ENCODE assay signal across 15 cellular contexts in the genomic region with DNA sequence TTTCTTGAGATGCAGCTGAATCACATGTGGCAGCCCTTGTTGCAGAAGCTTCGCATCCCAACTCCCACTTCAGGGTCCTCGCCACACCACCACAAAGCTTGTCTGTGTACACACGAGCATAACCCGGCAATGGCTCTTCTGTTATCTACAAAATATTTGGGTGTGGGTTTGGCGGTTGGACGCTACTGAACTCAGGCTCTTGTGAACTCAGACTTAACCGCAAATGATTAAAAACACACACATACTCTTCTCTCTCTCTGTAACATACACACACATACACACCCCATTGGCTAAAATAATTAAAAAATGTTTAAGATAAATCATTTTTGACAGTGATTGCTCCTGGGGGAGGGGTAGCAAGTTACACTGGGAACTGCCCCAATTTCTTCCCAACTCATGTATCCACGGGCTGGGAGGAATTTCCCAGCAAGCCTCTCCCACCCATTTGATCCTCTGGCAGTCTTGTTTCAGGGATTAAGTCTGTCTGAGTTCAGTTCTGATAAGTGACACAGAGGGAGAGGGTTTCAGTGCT.
DNase-seq lines count a peak whose midpoint lies in the region; ATAC-seq and TF ChIP-seq lines count a peak whose summit lies in the region.
"Had no signal": no experiment of that assay in that cellular context is flagged by ENCODE, and none has a peak within 500 bp of the region (broad histone marks: within the 10 kb centered on the region; RNA-seq: fewer than 3 reads in every experiment).

No MANE protein-coding gene starts in this region.

- H3K9ac ChIP-seq in OCI-LY3 (ENCODE audit: low read length), result peak overlapping the region; percentile 44

- H3K4me3 Mint-ChIP-seq in mesothelial cell of epicardium, result peak overlapping the region; percentile 27
- H3K4me3 Mint-ChIP-seq: activated T-cell treated with anti-CD3 and anti-CD28 coated beads, Interleukin-2, amount 50 U/mL, for 4 hours; CD8-positive, alpha-beta memory T cell; immature natural killer cell; naive B cell had no signal

- no peak for TF ChIP-seq CTCF in OCI-LY3 (IDR thresholded peaks at IDR 0.05; ENCODE audit: low read depth, low read length)
- no peak for TF ChIP-seq CTCF in choroid plexus epithelial cell (conservative IDR thresholded peaks at IDR 0.05; ENCODE audit: low read depth, low read length)
- no peak for TF ChIP-seq CTCF in mesothelial cell of epicardium (IDR thresholded peaks at IDR 0.05; ENCODE audit: unreplicated experiment)

- H3K9me3 ChIP-seq in OCI-LY3 (ENCODE audit: insufficient read depth, low read length), result no peaks in the 10 kb centered on the region
- H3K9me3 ChIP-seq: testis had no signal

- peaks cover 45% of the 10 kb centered on the region for H3K4me1 Mint-ChIP-seq in mesothelial cell of epicardium
- H3K4me1 Mint-ChIP-seq: CD8-positive, alpha-beta memory T cell; immature natural killer cell had no signal

- peak overlapping the region; percentile 5; the same call in 1 of the 2 replicates for H3K27ac ChIP-seq in OCI-LY3 (ENCODE audit: low read length)
- H3K27ac ChIP-seq: epithelial cell of prostate, testis had no signal

- H3K79me2 ChIP-seq in OCI-LY3 (ENCODE audit: low read length), result no peaks in the 10 kb centered on the region

- H3K27me3 Mint-ChIP-seq in mesothelial cell of epicardium (ENCODE audit: low read depth), result no peaks in the 10 kb centered on the region

- peak overlapping the region; percentile 58 for H3K4me3 ChIP-seq in OCI-LY3 (ENCODE audit: low read length)
- no peak overlapping the region for H3K4me3 ChIP-seq in choroid plexus epithelial cell (ENCODE audit: low read depth, low read length)
- H3K4me3 ChIP-seq: testis had no signal

- H3K27ac Mint-ChIP-seq in mesothelial cell of epicardium, result peak overlapping the region; percentile 89
- H3K27ac Mint-ChIP-seq: immature natural killer cell, naive B cell had no signal

- peak; percentile 92 for DNase-seq in Daoy (ENCODE audit: low read depth)
- peak; percentile 47 for DNase-seq in choroid plexus epithelial cell (ENCODE audit: low read depth)
- DNase-seq in mesothelial cell of epicardium (ENCODE audit: low spot score in 2 of 2, unreplicated experiment in 2 of 2), result peak in 1 of 2 experiments; percentile 41
- no peak for DNase-seq in NCI-H187 (lab: John Stamatoyannopoulos, UW)
- DNase-seq in hypothalamus (lab: John Stamatoyannopoulos, UW), result no peak
- no peak for DNase-seq in activated naive CD4-positive, alpha-beta T cell treated with Interleukin-2 at 50 U/mL for 16 hours
- DNase-seq: activated T-cell treated with anti-CD3 and anti-CD28 coated beads, Interleukin-2, amount 50 U/mL, for 4 hours; CD8-positive, alpha-beta memory T cell; immature natural killer cell; naive B cell; NCI-H2171 treated with DMSO at 0.1 percent for 48 hours; testis had no signal

- no peaks in the 10 kb centered on the region for H4K20me1 ChIP-seq in OCI-LY3 (ENCODE audit: insufficient read depth, low read length)

- H3K36me3 ChIP-seq in OCI-LY3 (replicated peaks; ENCODE audit: low read depth, low read length), result no peaks in the 10 kb centered on the region

- H3K36me3 Mint-ChIP-seq in mesothelial cell of epicardium, result peaks cover 12% of the 10 kb centered on the region
- H3K36me3 Mint-ChIP-seq: immature natural killer cell, naive B cell had no signal

- peaks cover 35% of the 10 kb centered on the region for H3K4me1 ChIP-seq in OCI-LY3 (ENCODE audit: low read length)

- peaks cover 30% of the 10 kb centered on the region for H3K9me3 Mint-ChIP-seq in mesothelial cell of epicardium
- H3K9me3 Mint-ChIP-seq: activated T-cell treated with anti-CD3 and anti-CD28 coated beads, Interleukin-2, amount 50 U/mL, for 4 hours; CD8-positive, alpha-beta memory T cell had no signal

- H3K4me2 ChIP-seq in OCI-LY3 (ENCODE audit: low read length), result peak overlapping the region; percentile 63

- no peaks in the 10 kb centered on the region for H3K27me3 ChIP-seq in OCI-LY3 (ENCODE audit: low read depth, low read length)
- H3K27me3 ChIP-seq: testis had no signal

- no peak for ATAC-seq in HG03342 (IDR thresholded peaks at IDR 0.05; ENCODE audit: unreplicated experiment)
- ATAC-seq: activated T-cell treated with anti-CD3 and anti-CD28 coated beads, Interleukin-2, amount 50 U/mL, for 4 hours had no signal

- peak overlapping the region; percentile 78 for H2AFZ ChIP-seq in OCI-LY3 (ENCODE audit: low read depth, low read length)

Comparison
In these comparisons a context has a peak if more than half of its experiments do, and no peak if none do; other contexts are left out.
1. DNase-seq: peak in Daoy (single experiment) and choroid plexus epithelial cell (single experiment); none in NCI-H187 (0 of 2), hypothalamus (0 of 51) and activated naive CD4-positive, alpha-beta T cell treated with Interleukin-2 at 50 U/mL for 16 hours (single experiment).